In genomic region chr5:157613385-157614245, GRCh38 we compare ENCODE assay signal across 19 cellular contexts. TPM values are rescaled to one million over a fixed set of nuclear protein-coding genes. Genes with fewer than 3 reads are reported as not detected.
DNase-seq lines count a peak whose midpoint lies in the region; ATAC-seq and TF ChIP-seq lines count a peak whose summit lies in the region.
"Had no signal": no experiment of that assay in that cellular context is flagged by ENCODE, and none has a peak within 500 bp of the region (broad histone marks: within the 10 kb centered on the region; RNA-seq: fewer than 3 reads in every experiment).

No MANE protein-coding gene starts in this region.

- ATAC-seq in mucosa of descending colon (peak; percentile 56), HG02623 (IDR thresholded peaks at IDR 0.05; ENCODE audit: unreplicated experiment) (no peak), GM18867 (IDR thresholded peaks at IDR 0.05; ENCODE audit: unreplicated experiment) (no peak)
- ATAC-seq: left lobe of liver had no signal

- H3K4me3 ChIP-seq in mucosa of descending colon = no peak overlapping the region
- H3K4me3 ChIP-seq: spleen, transverse colon had no signal

- DNase-seq in NOMO-1 (lab: John Stamatoyannopoulos, UW; ENCODE audit: unreplicated experiment in 2 of 2) (peak; percentile 8 to 37), NOMO-1 treated with dmso at 0.1 percent for 144 hours (lab: John Stamatoyannopoulos, UW; ENCODE audit: unreplicated experiment) (no peak), MV-4-11 (lab: John Stamatoyannopoulos, UW) (peak; percentile 40), mucosa of descending colon (no peak), NCI-H146 (lab: John Stamatoyannopoulos, UW) (no peak)
- DNase-seq in activated CD4-positive, alpha-beta memory T cell treated with anti-CD3 and anti-CD28 coated beads, Interleukin-2, amount 10 ng/mL, durations not matched to agents 7 days and 5 days = no peak
- DNase-seq: activated effector memory CD4-positive, alpha-beta T cell treated with Interleukin-2 at 50 U/mL for 16 hours; DMS 273 treated with DMSO at 0.1 percent for 48 hours; Karpas-422; NCI-H446; nucleus accumbens; RPMI8226; spleen; transverse colon had no signal

- CTCF ChIA-PET in activated CD4-positive, alpha-beta memory T cell treated with anti-CD3 and anti-CD28 coated beads, Interleukin-2, amount 10 ng/mL, durations not matched to agents 7 days and 5 days (lab: Charles Lee) = interaction anchor here (0.6 kb wide), 1 partner anchor 673 kb away, joined by 3 read pairs; no protein-coding TSS in a partner anchor

- H3K36me3 ChIP-seq in mucosa of descending colon (ENCODE audit: low read depth) = no peaks in the 10 kb centered on the region
- H3K36me3 ChIP-seq: spleen, transverse colon had no signal

- POLR2A ChIA-PET in activated CD4-positive, alpha-beta memory T cell treated with anti-CD3 and anti-CD28 coated beads, Interleukin-2, amount 10 ng/mL, durations not matched to agents 7 days and 5 days (lab: Charles Lee) = interaction anchor here (1.3 to 2.3 kb wide), 6 partner anchors 10 to 72 kb away, joined by 3 to 9 read pairs (median 6); no protein-coding TSS in a partner anchor

- no peaks in the 10 kb centered on the region for H3K27me3 Mint-ChIP-seq in activated CD4-positive, alpha-beta memory T cell treated with anti-CD3 and anti-CD28 coated beads, Interleukin-2, amount 10 ng/mL, durations not matched to agents 7 days and 5 days

- peak overlapping the region; percentile 86 for H3K27ac Mint-ChIP-seq in activated CD4-positive, alpha-beta memory T cell treated with anti-CD3 and anti-CD28 coated beads, Interleukin-2, amount 10 ng/mL, durations not matched to agents 7 days and 5 days

- H3K4me1 ChIP-seq in mucosa of descending colon (ENCODE audit: low read depth) = no peaks in the 10 kb centered on the region

- H3K36me3 Mint-ChIP-seq in activated CD4-positive, alpha-beta memory T cell treated with anti-CD3 and anti-CD28 coated beads, Interleukin-2, amount 10 ng/mL, durations not matched to agents 7 days and 5 days (ENCODE audit: low read depth) = peaks cover 18% of the 10 kb centered on the region

- peak overlapping the region; percentile 66 for H3K4me3 Mint-ChIP-seq in activated CD4-positive, alpha-beta memory T cell treated with anti-CD3 and anti-CD28 coated beads, Interleukin-2, amount 10 ng/mL, durations not matched to agents 7 days and 5 days

- intact Hi-C loops in mucosa of descending colon (cut with DNase I, micrococcal nuclease) = no loop called here

- H3K9me3 ChIP-seq in mucosa of descending colon = no peaks in the 10 kb centered on the region
- H3K9me3 ChIP-seq: spleen, transverse colon had no signal

- no peak for TF ChIP-seq CTCF in mucosa of descending colon (IDR thresholded peaks at IDR 0.05)

- peaks cover 49% of the 10 kb centered on the region for H3K4me1 Mint-ChIP-seq in activated CD4-positive, alpha-beta memory T cell treated with anti-CD3 and anti-CD28 coated beads, Interleukin-2, amount 10 ng/mL, durations not matched to agents 7 days and 5 days

- peaks cover 4% of the 10 kb centered on the region for H3K9me3 Mint-ChIP-seq in activated CD4-positive, alpha-beta memory T cell treated with anti-CD3 and anti-CD28 coated beads, Interleukin-2, amount 10 ng/mL, durations not matched to agents 7 days and 5 days

RNA-seq across cellular contexts. Expression of gene ADAM19, which starts 38.0 kb away (rescaled TPM):
- total RNA-seq in activated CD4-positive, alpha-beta memory T cell treated with anti-CD3 and anti-CD28 coated beads, Interleukin-2, amount 10 ng/mL, durations not matched to agents 7 days and 5 days = 100 to 1,000 TPM; 309 to 313 TPM
- 10 to 100 TPM in 1 of 3 donors, 1 to 10 TPM in 2; 6.4 to 32.6 (median 8.9) TPM for total RNA-seq in mucosa of descending colon

RNA-seq across cellular contexts. Expression of gene SOX30, which starts 38.6 kb away (rescaled TPM):
- under 1 TPM; 0.18 to 0.33 TPM for total RNA-seq in activated CD4-positive, alpha-beta memory T cell treated with anti-CD3 and anti-CD28 coated beads, Interleukin-2, amount 10 ng/mL, durations not matched to agents 7 days and 5 days
- total RNA-seq in mucosa of descending colon = under 1 TPM; 0.22 to 0.29 (median 0.29) TPM
- total RNA-seq: A172, left lobe of liver had no signal

RNA-seq across cellular contexts. Expression of gene C5orf52, which starts 57.7 kb away (rescaled TPM):
- not detected for total RNA-seq in activated CD4-positive, alpha-beta memory T cell treated with anti-CD3 and anti-CD28 coated beads, Interleukin-2, amount 10 ng/mL, durations not matched to agents 7 days and 5 days
- total RNA-seq in mucosa of descending colon = 1 to 10 TPM; 1.7 to 5.7 (median 3.5) TPM
- total RNA-seq: A172, cardiac septum, left lobe of liver, spleen, transverse colon had no signal

Comparison
In these comparisons a context has a peak if more than half of its experiments do, and no peak if none do; other contexts are left out.
1. DNase-seq: peak in NOMO-1 (2 of 2) and MV-4-11 (single experiment); none in NOMO-1 treated with dmso at 0.1 percent for 144 hours (single experiment), activated CD4-positive, alpha-beta memory T cell treated with anti-CD3 and anti-CD28 coated beads, Interleukin-2, amount 10 ng/mL, durations not matched to agents 7 days and 5 days (single experiment), mucosa of descending colon (0 of 3) and NCI-H146 (single experiment).
2. RNA of gene ADAM19, which starts 38.0 kb away (total RNA-seq): 309 to 313 TPM in activated CD4-positive, alpha-beta memory T cell treated with anti-CD3 and anti-CD28 coated beads, Interleukin-2, amount 10 ng/mL, durations not matched to agents 7 days and 5 days; 6.4 to 32.6 TPM in mucosa of descending colon; every median in the first group is over 4 times any median in the second.